ENCODE assay signal across 20 cellular contexts in genomic region chr12:26428420-26428819, GRCh38.
A peak's percentile ranks its signal among the peaks of the same experiment; 100 is the strongest.
DNase-seq lines count a peak whose midpoint lies in the region; ATAC-seq and TF ChIP-seq lines count a peak whose summit lies in the region.
"Had no signal": no experiment of that assay in that cellular context is flagged by ENCODE, and none has a peak within 500 bp of the region (broad histone marks: within the 10 kb centered on the region; RNA-seq: fewer than 3 reads in every experiment).

No MANE protein-coding gene starts in this region.

- DNase-seq in Caco-2 (no peak), HFFc6 (peak; percentile 4), amniotic stem cell (lab: John Stamatoyannopoulos, UW) (peak; percentile 62), NCI-H187 (lab: John Stamatoyannopoulos, UW) (no peak), CD14-positive monocyte (ENCODE audit: low spot score) (no peak)
- no peak for DNase-seq in activated naive CD4-positive, alpha-beta T cell treated with anti-CD3 and anti-CD28 coated beads, Interleukin-2, amount 50 U/mL, for 72 hours (ENCODE audit: low spot score in 2 of 2)
- DNase-seq: CD8-positive, alpha-beta memory T cell; DMS153; DND-41; KG1; MG63; NCI-H1105 treated with DMSO at 0.1 percent for 48 hours; NCI-H2029 treated with DMSO at 0.1 percent for 48 hours; NCI-H2227 treated with DMSO at 0.1 percent for 48 hours; Right ventricle myocardium superior; RPMI8226 had no signal

- no peaks in the 10 kb centered on the region for H3K36me3 ChIP-seq in Caco-2 (ENCODE audit: control insufficient read depth, insufficient read depth, low read length)
- H3K36me3 ChIP-seq: MG63 had no signal

- no peak for TF ChIP-seq CTCF in Caco-2 (IDR thresholded peaks at IDR 0.05; ENCODE audit: insufficient read depth in 1 of 2, low read depth in 1 of 2, low read length in 1 of 2, severe bottlenecking in 1 of 2, unreplicated experiment in 1 of 2)
- TF ChIP-seq CTCF in HFFc6 (IDR thresholded peaks at IDR 0.05): no peak
- no peak for TF ChIP-seq CTCF in CD14-positive monocyte (IDR thresholded peaks at IDR 0.05)

- intact Hi-C loops in Caco-2 (cut with micrococcal nuclease; ENCODE audit: unreplicated experiment): loop anchor here (2.0 to 5.0 kb wide), 2 partner anchors 40 to 316 kb away; no protein-coding TSS in a partner anchor
- intact Hi-C loops in CD14-positive monocyte (cut with micrococcal nuclease): no loop called here

- no peak overlapping the region for H3K27ac Mint-ChIP-seq in Caco-2 (ENCODE audit: unreplicated experiment)
- no peak overlapping the region for H3K27ac Mint-ChIP-seq in HFFc6
- H3K27ac Mint-ChIP-seq in CD14-positive monocyte: no peak overlapping the region
- H3K27ac Mint-ChIP-seq in activated naive CD4-positive, alpha-beta T cell treated with anti-CD3 and anti-CD28 coated beads, Interleukin-2, amount 50 U/mL, for 72 hours: no peak overlapping the region
- H3K27ac Mint-ChIP-seq: B cell; CD8-positive, alpha-beta memory T cell had no signal

- H3K9me3 ChIP-seq in Caco-2: no peaks in the 10 kb centered on the region; the same call in 1 of the 2 replicates
- H3K9me3 ChIP-seq: A549, MG63, SJSA1 had no signal

- no peak overlapping the region for H3K4me3 ChIP-seq in Caco-2 (ENCODE audit: low read depth, low read length)
- H3K4me3 ChIP-seq: A549, MG63, SJSA1 had no signal

- BruUV-seq in Caco-2 (replicated peaks; lab: Mats Ljungman, UMichigan): no TSS peak

- POLR2A ChIA-PET in Caco-2 (lab: Charles Lee): interaction anchor here (0.6 kb wide), 1 partner anchor 156 kb away, joined by 3 read pairs; no protein-coding TSS in a partner anchor

- H3K27me3 Mint-ChIP-seq in Caco-2 (ENCODE audit: insufficient read depth, unreplicated experiment) (no peaks in the 10 kb centered on the region), HFFc6 (ENCODE audit: insufficient read depth) (no peaks in the 10 kb centered on the region), CD14-positive monocyte (ENCODE audit: low read depth in 3 of 3) (no peaks in the 10 kb centered on the region)
- H3K27me3 Mint-ChIP-seq: B cell; CD8-positive, alpha-beta memory T cell had no signal

- H3K9me3 Mint-ChIP-seq in Caco-2 (ENCODE audit: unreplicated experiment) (peaks cover 6% of the 10 kb centered on the region), HFFc6 (no peaks in the 10 kb centered on the region), CD14-positive monocyte (peaks cover 0 to 5% (median 0%) of the 10 kb centered on the region in 7 donors)
- H3K9me3 Mint-ChIP-seq in activated naive CD4-positive, alpha-beta T cell treated with anti-CD3 and anti-CD28 coated beads, Interleukin-2, amount 50 U/mL, for 72 hours: no peaks in the 10 kb centered on the region
- H3K9me3 Mint-ChIP-seq: CD8-positive, alpha-beta memory T cell had no signal

- peaks cover 5% of the 10 kb centered on the region for H3K36me3 Mint-ChIP-seq in Caco-2 (ENCODE audit: insufficient read depth, unreplicated experiment)
- no peaks in the 10 kb centered on the region for H3K36me3 Mint-ChIP-seq in HFFc6 (ENCODE audit: low read depth)
- peaks cover 15 to 17% of the 10 kb centered on the region in 2 donors for H3K36me3 Mint-ChIP-seq in CD14-positive monocyte
- H3K36me3 Mint-ChIP-seq in activated naive CD4-positive, alpha-beta T cell treated with anti-CD3 and anti-CD28 coated beads, Interleukin-2, amount 50 U/mL, for 72 hours: peaks cover 0 to 10% of the 10 kb centered on the region in 2 donors

- H3K27me3 ChIP-seq in Caco-2 (replicated peaks; ENCODE audit: control insufficient read depth, insufficient read depth, low read length): no peaks in the 10 kb centered on the region
- H3K27me3 ChIP-seq: MG63, SJSA1 had no signal

- CTCF ChIA-PET in Caco-2 (lab: Charles Lee): interaction anchor here (0.7 to 1.2 kb wide), 2 partner anchors 67 to 186 kb away, joined by 3 to 6 read pairs; no protein-coding TSS in a partner anchor

- H3K4me3 Mint-ChIP-seq in Caco-2 (ENCODE audit: unreplicated experiment) (peak overlapping the region; percentile 51), HFFc6 (no peak overlapping the region), CD14-positive monocyte (no peak overlapping the region)
- H3K4me3 Mint-ChIP-seq: B cell; CD8-positive, alpha-beta memory T cell had no signal

- peaks cover 23% of the 10 kb centered on the region for H3K4me1 Mint-ChIP-seq in Caco-2 (ENCODE audit: low read depth, unreplicated experiment)
- H3K4me1 Mint-ChIP-seq in HFFc6 (ENCODE audit: low read depth): peaks cover 20% of the 10 kb centered on the region
- no peaks in the 10 kb centered on the region for H3K4me1 Mint-ChIP-seq in CD14-positive monocyte

- ATAC-seq in activated naive CD4-positive, alpha-beta T cell treated with anti-CD3 and anti-CD28 coated beads, Interleukin-2, amount 50 U/mL, for 72 hours: no peak
- ATAC-seq in esophagus mucosa: no peak
- ATAC-seq: A549 had no signal

- peaks cover 28% of the 10 kb centered on the region for H3K4me1 ChIP-seq in Caco-2
- H3K4me1 ChIP-seq: A549 had no signal

Comparison
In these comparisons a context has a peak if more than half of its experiments do, and no peak if none do; other contexts are left out.
1. DNase-seq: peak in HFFc6 (single experiment) and amniotic stem cell (single experiment); none in Caco-2 (0 of 2), NCI-H187 (0 of 2), CD14-positive monocyte (single experiment) and activated naive CD4-positive, alpha-beta T cell treated with anti-CD3 and anti-CD28 coated beads, Interleukin-2, amount 50 U/mL, for 72 hours (0 of 2).